ENCODE assay signal across 8 cellular contexts in genomic region chr19:48492925-48493717, GRCh38. TPM values are rescaled to one million over a fixed set of nuclear protein-coding genes. Genes with fewer than 3 reads are reported as not detected.
A peak's percentile ranks its signal among the peaks of the same experiment; 100 is the strongest.
DNase-seq lines count a peak whose midpoint lies in the region; ATAC-seq lines count a peak whose summit lies in the region.

No MANE protein-coding gene starts in this region.

- ATAC-seq in GM19438 (IDR thresholded peaks at IDR 0.05; ENCODE audit: low read depth, unreplicated experiment), result peak; percentile 71
- peak; percentile 89 for ATAC-seq in esophagus mucosa

- DNase-seq in CD1c-positive myeloid dendritic cell (ENCODE audit: extremely low spot score), result peak; percentile 94
- DNase-seq in HK-2 (ENCODE audit: unreplicated experiment), result peak; percentile 99
- peak; percentile 98 for DNase-seq in OCI-M1 (lab: John Stamatoyannopoulos, UW)
- DNase-seq in activated T-cell treated with anti-CD3 and anti-CD28 coated beads, Interleukin-2, amount 50 U/mL, for 1 hour, result peak; percentile 84
- peak; percentile 61 for DNase-seq in stimulated activated CD8-positive, alpha-beta memory T cell treated with anti-CD3 and anti-CD28 coated beads, Interleukin-7, amount 100 ng/mL, for 24 hours (ENCODE audit: low read depth)

- H3K4me3 ChIP-seq in mucosa of stomach (ENCODE audit: low read length), result no peak overlapping the region

- peaks cover 39% of the 10 kb centered on the region for H3K4me1 ChIP-seq in mucosa of stomach (ENCODE audit: control insufficient read depth, insufficient read depth, low read length)

- H3K36me3 ChIP-seq in mucosa of stomach (ENCODE audit: control insufficient read depth, insufficient read depth, low read length), result no peaks in the 10 kb centered on the region

- H3K9ac ChIP-seq in mucosa of stomach (ENCODE audit: low read length), result peak overlapping the region; percentile 43

- peaks cover 7% of the 10 kb centered on the region for H3K27me3 ChIP-seq in mucosa of stomach (ENCODE audit: control insufficient read depth, insufficient read depth, low read length)

- no peaks in the 10 kb centered on the region for H3K9me3 ChIP-seq in mucosa of stomach (ENCODE audit: control insufficient read depth, low read length)

RNA-seq across cellular contexts. Expression of gene LMTK3, which starts 18.5 kb away (rescaled TPM):
- 4.9 TPM for total RNA-seq in esophagus mucosa

RNA-seq across cellular contexts. Expression of gene CYTH2, which starts 24.0 kb away (rescaled TPM):
- 47.2 TPM for total RNA-seq in esophagus mucosa

RNA-seq across cellular contexts. Expression of gene KCNJ14, which starts 37.7 kb away (rescaled TPM):
- total RNA-seq in esophagus mucosa, result 0.76 TPM

RNA-seq across cellular contexts. Expression of gene GRWD1, which starts 47.3 kb away (rescaled TPM):
- 24.6 TPM for total RNA-seq in esophagus mucosa

RNA-seq across cellular contexts. Expression of gene SULT2B1, which starts 58.9 kb away (rescaled TPM):
- total RNA-seq in esophagus mucosa, result 245 TPM
